In genomic region chr12:1776139-1776975, GRCh38 we compare ENCODE assay signal across 8 cellular contexts. TPM values are rescaled to one million over a fixed set of nuclear protein-coding genes. Genes with fewer than 3 reads are reported as not detected.
DNase-seq lines count a peak whose midpoint lies in the region; ATAC-seq and TF ChIP-seq lines count a peak whose summit lies in the region.

No MANE protein-coding gene starts in this region.

- H3K36me3 Mint-ChIP-seq in CD8-positive, alpha-beta T cell, result peaks cover 70% of the 10 kb centered on the region
- H3K36me3 Mint-ChIP-seq in mesothelial cell of epicardium, result peaks cover 18% of the 10 kb centered on the region

- POLR2A ChIA-PET in CD8-positive, alpha-beta T cell (lab: Charles Lee), result interaction anchor here (0.6 to 1.6 kb wide), 4 partner anchors 11 to 146 kb away, joined by 3 read pairs; no protein-coding TSS in a partner anchor

- no peak for ATAC-seq in CD8-positive, alpha-beta T cell
- ATAC-seq in GM18505 (IDR thresholded peaks at IDR 0.05; ENCODE audit: unreplicated experiment) (no peak), HG03439 (IDR thresholded peaks at IDR 0.05; ENCODE audit: unreplicated experiment) (no peak), GM21526 (IDR thresholded peaks at IDR 0.05; ENCODE audit: low FRiP score, unreplicated experiment) (no peak)

- no peak overlapping the region for H2AFZ ChIP-seq in Karpas-422 (ENCODE audit: low read length)

- no peaks in the 10 kb centered on the region for H3K27me3 ChIP-seq in CD8-positive, alpha-beta T cell (ENCODE audit: insufficient read depth, low read length)
- H3K27me3 ChIP-seq in Karpas-422 (ENCODE audit: low read length) (no peaks in the 10 kb centered on the region), brain microvascular endothelial cell (replicated peaks) (no peaks in the 10 kb centered on the region)

- H3K4me3 Mint-ChIP-seq in CD8-positive, alpha-beta T cell, result no peak overlapping the region
- H3K4me3 Mint-ChIP-seq in mesothelial cell of epicardium, result no peak overlapping the region

- H3K9me3 ChIP-seq in CD8-positive, alpha-beta T cell (ENCODE audit: low read length), result no peaks in the 10 kb centered on the region
- H3K9me3 ChIP-seq in Karpas-422 (ENCODE audit: low read length), result no peaks in the 10 kb centered on the region

- H3K27ac Mint-ChIP-seq in CD8-positive, alpha-beta T cell, result peak overlapping the region; percentile 52
- H3K27ac Mint-ChIP-seq in mesothelial cell of epicardium, result peak overlapping the region; percentile 86

- no peak for TF ChIP-seq CTCF in CD8-positive, alpha-beta T cell (IDR thresholded peaks at IDR 0.05)
- no peak for TF ChIP-seq CTCF in brain microvascular endothelial cell (IDR thresholded peaks at IDR 0.05; ENCODE audit: low read depth, low read length, missing control alignments)
- TF ChIP-seq CTCF in mesothelial cell of epicardium (IDR thresholded peaks at IDR 0.05; ENCODE audit: unreplicated experiment), result no peak

- no peaks in the 10 kb centered on the region; the same call in 1 of the 2 replicates for H4K20me1 ChIP-seq in Karpas-422 (ENCODE audit: insufficient read depth, low read depth, low read length)

- no peaks in the 10 kb centered on the region for H3K9me3 Mint-ChIP-seq in CD8-positive, alpha-beta T cell
- H3K9me3 Mint-ChIP-seq in mesothelial cell of epicardium, result no peaks in the 10 kb centered on the region

- H3K79me2 ChIP-seq in Karpas-422 (ENCODE audit: low read length), result peaks cover 88% of the 10 kb centered on the region

- no peak for TF ChIP-seq POLR2A in GM18505 (IDR thresholded peaks at IDR 0.05; ENCODE audit: borderline replicate concordance, extremely low read depth, insufficient read depth, insufficient read length)

- in situ Hi-C loops in brain microvascular endothelial cell (cut with HindIII; ENCODE audit: low pct_ligation_motif_present, low sequenced_read_pairs), result loop anchor here (25.0 kb wide), 1 partner anchor 114 kb away; no protein-coding TSS in a partner anchor

- CTCF ChIA-PET in CD8-positive, alpha-beta T cell (lab: Charles Lee), result interaction anchor here (0.9 to 3.0 kb wide), 4 partner anchors 15 to 658 kb away, joined by 3 to 13 read pairs (median 5); no protein-coding TSS in a partner anchor

- DNase-seq in CD8-positive, alpha-beta T cell, result no peak
- DNase-seq in Karpas-422, result no peak
- peak; percentile 79 for DNase-seq in brain microvascular endothelial cell
- DNase-seq in mesothelial cell of epicardium (ENCODE audit: low spot score in 2 of 2, unreplicated experiment in 2 of 2), result no peak
- DNase-seq in GM19238 (ENCODE audit: insufficient read length, low spot score), result no peak

- H3K4me2 ChIP-seq in Karpas-422 (ENCODE audit: low read depth, low read length, poor library complexity, severe bottlenecking), result peak overlapping the region; percentile 6

- no peaks in the 10 kb centered on the region for H3K4me1 ChIP-seq in CD8-positive, alpha-beta T cell (ENCODE audit: insufficient read depth, low read length)
- peaks cover 60% of the 10 kb centered on the region for H3K4me1 ChIP-seq in Karpas-422 (ENCODE audit: low read length)

- no peak overlapping the region for H3K27ac ChIP-seq in CD8-positive, alpha-beta T cell (ENCODE audit: low read depth, low read length)
- peak overlapping the region; percentile 33; the same call in 1 of the 2 replicates for H3K27ac ChIP-seq in Karpas-422 (ENCODE audit: low read length)
- no peak overlapping the region for H3K27ac ChIP-seq in brain microvascular endothelial cell

- no peaks in the 10 kb centered on the region for H3K9me2 ChIP-seq in Karpas-422 (replicated peaks; ENCODE audit: insufficient read depth, low read length)

- intact Hi-C loops in CD8-positive, alpha-beta T cell (cut with DNase I, micrococcal nuclease), result no loop called here

- H3K4me3 ChIP-seq in CD8-positive, alpha-beta T cell (ENCODE audit: low read depth, low read length), result no peak overlapping the region
- H3K4me3 ChIP-seq in Karpas-422 (ENCODE audit: low read length) (no peak overlapping the region), brain microvascular endothelial cell (ENCODE audit: low read depth, low read length) (no peak overlapping the region)

- H3K4me1 Mint-ChIP-seq in CD8-positive, alpha-beta T cell (ENCODE audit: low read depth), result peaks cover 10% of the 10 kb centered on the region
- H3K4me1 Mint-ChIP-seq in mesothelial cell of epicardium, result peaks cover 61% of the 10 kb centered on the region

- H3K27me3 Mint-ChIP-seq in CD8-positive, alpha-beta T cell (ENCODE audit: low read depth), result no peaks in the 10 kb centered on the region
- no peaks in the 10 kb centered on the region for H3K27me3 Mint-ChIP-seq in mesothelial cell of epicardium (ENCODE audit: low read depth)

- H3K9ac ChIP-seq in Karpas-422 (ENCODE audit: low read length), result no peak overlapping the region

- H3K36me3 ChIP-seq in CD8-positive, alpha-beta T cell (ENCODE audit: insufficient read depth, low read length), result peaks cover 10% of the 10 kb centered on the region
- H3K36me3 ChIP-seq in Karpas-422 (ENCODE audit: insufficient read depth, low read length) (peaks cover 26% of the 10 kb centered on the region; the same call in 1 of the 2 replicates), brain microvascular endothelial cell (replicated peaks) (peaks cover 5% of the 10 kb centered on the region)

RNA-seq across cellular contexts. Expression of gene LRTM2, which starts 44.0 kb away (rescaled TPM):
- not detected for total RNA-seq in CD8-positive, alpha-beta T cell
- not detected in 2 replicates for total RNA-seq in Karpas-422 (2014; rRNA removed; shearing (Covaris generic); ENCODE audit: low replicate concordance)
- 0.45 to 0.47 TPM in 2 of 3 replicates, not detected in the other for total RNA-seq in mesothelial cell of epicardium
